Comparison of ENCODE assay signal across 12 cellular contexts in genomic region chr14:46048127-46048526, GRCh38.
DNase-seq lines count a peak whose midpoint lies in the region; ATAC-seq, FAIRE-seq and TF ChIP-seq lines count a peak whose summit lies in the region.
"Had no signal": no experiment of that assay in that cellular context is flagged by ENCODE, and none has a peak within 500 bp of the region (broad histone marks: within the 10 kb centered on the region; RNA-seq: fewer than 3 reads in every experiment).

No MANE protein-coding gene starts in this region.

- H3K27me3 Mint-ChIP-seq in astrocyte (ENCODE audit: low read depth, unreplicated experiment) (no peaks in the 10 kb centered on the region), neural crest cell (ENCODE audit: low read depth) (no peaks in the 10 kb centered on the region)
- no peaks in the 10 kb centered on the region for H3K27me3 Mint-ChIP-seq in activated CD4-positive, alpha-beta memory T cell treated with anti-CD3 and anti-CD28 coated beads for 36 hours
- H3K27me3 Mint-ChIP-seq: B cell had no signal

- H3K36me3 ChIP-seq in astrocyte (ENCODE audit: insufficient read depth, low read length) = no peaks in the 10 kb centered on the region

- no peak overlapping the region for H2AFZ ChIP-seq in astrocyte (ENCODE audit: low read depth, low read length)

- ATAC-seq in HG03469 (IDR thresholded peaks at IDR 0.05; ENCODE audit: unreplicated experiment) = no peak
- no peak for ATAC-seq in left lobe of liver

- no peaks in the 10 kb centered on the region for H3K27me3 ChIP-seq in astrocyte (ENCODE audit: insufficient read depth, low read length)

- H3K27ac Mint-ChIP-seq in astrocyte (ENCODE audit: unreplicated experiment) (no peak overlapping the region), neural crest cell (ENCODE audit: unreplicated experiment) (no peak overlapping the region)
- no peak overlapping the region for H3K27ac Mint-ChIP-seq in activated CD4-positive, alpha-beta memory T cell treated with anti-CD3 and anti-CD28 coated beads for 36 hours
- H3K27ac Mint-ChIP-seq: B cell had no signal

- no peak overlapping the region for H3K4me3 ChIP-seq in astrocyte (ENCODE audit: insufficient read depth, low read depth, low read length)
- H3K4me3 ChIP-seq: lung had no signal

- no peaks in the 10 kb centered on the region for H3K79me2 ChIP-seq in astrocyte (ENCODE audit: insufficient read depth, low read length)

- CTCF ChIA-PET in activated CD4-positive, alpha-beta memory T cell treated with anti-CD3 and anti-CD28 coated beads for 36 hours (lab: Charles Lee) = no interaction called here

- H3K4me1 Mint-ChIP-seq in astrocyte (ENCODE audit: low read depth, unreplicated experiment) = peaks cover 6% of the 10 kb centered on the region
- peaks cover 4% of the 10 kb centered on the region for H3K4me1 Mint-ChIP-seq in neural crest cell
- no peaks in the 10 kb centered on the region for H3K4me1 Mint-ChIP-seq in activated CD4-positive, alpha-beta memory T cell treated with anti-CD3 and anti-CD28 coated beads for 36 hours (ENCODE audit: low read depth)
- H3K4me1 Mint-ChIP-seq: B cell had no signal

- H3K4me3 Mint-ChIP-seq in astrocyte (ENCODE audit: unreplicated experiment) = no peak overlapping the region
- no peak overlapping the region for H3K4me3 Mint-ChIP-seq in neural crest cell
- H3K4me3 Mint-ChIP-seq in activated CD4-positive, alpha-beta memory T cell treated with anti-CD3 and anti-CD28 coated beads for 36 hours = no peak overlapping the region
- H3K4me3 Mint-ChIP-seq: B cell had no signal

- TF ChIP-seq CTCF in LNCAP (IDR thresholded peaks at IDR 0.05) = peak; percentile 42; the same call in 1 of the 2 replicates
- no peak for TF ChIP-seq CTCF in astrocyte (IDR thresholded peaks at IDR 0.05; ENCODE audit: insufficient read depth, low read depth, low read length)
- no peak for TF ChIP-seq CTCF in neural crest cell (conservative IDR thresholded peaks at IDR 0.05)

- H4K20me1 ChIP-seq in astrocyte (ENCODE audit: insufficient read depth, low read length) = no peaks in the 10 kb centered on the region

- POLR2A ChIA-PET in activated CD4-positive, alpha-beta memory T cell treated with anti-CD3 and anti-CD28 coated beads for 36 hours (lab: Charles Lee) = no interaction called here

- H3K9me3 Mint-ChIP-seq in astrocyte (ENCODE audit: unreplicated experiment) = peaks cover 2% of the 10 kb centered on the region
- peaks cover 2% of the 10 kb centered on the region for H3K9me3 Mint-ChIP-seq in neural crest cell
- H3K9me3 Mint-ChIP-seq in activated CD4-positive, alpha-beta memory T cell treated with anti-CD3 and anti-CD28 coated beads for 36 hours = peaks cover 22% of the 10 kb centered on the region

- H3K4me2 ChIP-seq in astrocyte (ENCODE audit: low read length) = no peak overlapping the region

- no peaks in the 10 kb centered on the region for H3K4me1 ChIP-seq in astrocyte (ENCODE audit: insufficient read depth, low read length)

- peak; percentile 73 for FAIRE-seq in astrocyte (lab: Jason Lieb, UNC)
- FAIRE-seq: colon had no signal

- no peaks in the 10 kb centered on the region for H3K9me3 ChIP-seq in astrocyte (ENCODE audit: insufficient read depth, low read depth, low read length)

- H3K27ac ChIP-seq in astrocyte (ENCODE audit: low read depth, low read length) = no peak overlapping the region

- intact Hi-C loops in activated CD4-positive, alpha-beta memory T cell treated with anti-CD3 and anti-CD28 coated beads for 36 hours (cut with micrococcal nuclease) = no loop called here

- DNase-seq in NCI-H2196 (lab: John Stamatoyannopoulos, UW; ENCODE audit: unreplicated experiment) (peak; percentile 8), NCI-H2196 treated with DMSO at 0.1 percent for 48 hours (lab: John Stamatoyannopoulos, UW; ENCODE audit: unreplicated experiment) (no peak), astrocyte (ENCODE audit: low read depth) (peak; percentile 32), neural crest cell (ENCODE audit: low read depth, low spot score) (peak; percentile 50), left lobe of liver (ENCODE audit: low spot score) (no peak)
- no peak for DNase-seq in activated CD4-positive, alpha-beta memory T cell treated with anti-CD3 and anti-CD28 coated beads for 36 hours
- DNase-seq: activated CD4-positive, alpha-beta T cell treated with anti-CD3 and anti-CD28 coated beads for 48 hours had no signal

- H3K9ac ChIP-seq in astrocyte (ENCODE audit: low read length) = no peak overlapping the region

- no peaks in the 10 kb centered on the region for H3K36me3 Mint-ChIP-seq in astrocyte (ENCODE audit: low read depth, unreplicated experiment)
- no peaks in the 10 kb centered on the region for H3K36me3 Mint-ChIP-seq in neural crest cell (ENCODE audit: low read depth)
- H3K36me3 Mint-ChIP-seq in activated CD4-positive, alpha-beta memory T cell treated with anti-CD3 and anti-CD28 coated beads for 36 hours = no peaks in the 10 kb centered on the region

Comparison
In these comparisons a context has a peak if more than half of its experiments do, and no peak if none do; other contexts are left out.
1. DNase-seq: peak in NCI-H2196 (single experiment), astrocyte (single experiment) and neural crest cell (single experiment); none in NCI-H2196 treated with DMSO at 0.1 percent for 48 hours (single experiment), activated CD4-positive, alpha-beta memory T cell treated with anti-CD3 and anti-CD28 coated beads for 36 hours (single experiment) and left lobe of liver (single experiment).